In the genomic region with DNA sequence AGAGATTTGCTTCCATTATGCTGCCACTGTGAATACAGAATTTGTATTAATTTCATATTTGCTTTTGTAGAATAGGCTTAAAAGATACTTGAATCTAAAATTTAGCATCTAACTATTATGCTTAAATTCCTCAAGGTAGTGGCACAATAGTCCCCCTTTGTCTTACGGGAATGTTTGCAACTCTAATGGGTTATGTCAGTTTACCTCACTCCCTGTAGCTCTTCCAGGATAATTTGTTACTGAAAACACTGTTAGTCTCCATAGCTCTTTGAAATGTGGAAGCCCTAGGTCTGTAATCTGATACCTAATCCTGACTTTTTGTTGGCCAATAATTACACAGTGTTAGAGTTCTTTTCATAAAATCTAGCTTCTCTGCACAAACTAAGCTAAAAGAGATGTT, we compare ENCODE assay signal across 22 cellular contexts.
"Had no signal": no experiment of that assay in that cellular context is flagged by ENCODE, and none has a peak within 500 bp of the region (broad histone marks: within the 10 kb centered on the region; RNA-seq: fewer than 3 reads in every experiment).

No MANE protein-coding gene starts in this region.

- H3K4me1 ChIP-seq: colonic mucosa, foreskin keratinocyte, vagina had no signal

- H3K27me3 Mint-ChIP-seq: activated CD4-positive, alpha-beta memory T cell treated with anti-CD3 and anti-CD28 coated beads for 36 hours; activated CD8-positive, alpha-beta memory T cell treated with anti-CD3 and anti-CD28 coated beads, Interleukin-2, amount 10 ng/mL, durations not matched to agents 7 days and 5 days; activated naive CD8-positive, alpha-beta T cell treated with anti-CD3 and anti-CD28 coated beads for 36 hours; central memory CD8-positive, alpha-beta T cell; stimulated activated naive CD8-positive, alpha-beta T cell treated with anti-CD3 and anti-CD28 coated beads, Interleukin-15, Interleukin-2, amounts not matched to agents 100 ng/mL and 50 ng/mL, for 24 hours had no signal

- H3K27ac ChIP-seq: brain microvascular endothelial cell, colonic mucosa, foreskin keratinocyte, hepatocyte, vagina had no signal

- H3K4me1 Mint-ChIP-seq: activated CD8-positive, alpha-beta memory T cell treated with anti-CD3 and anti-CD28 coated beads, Interleukin-2, amount 10 ng/mL, durations not matched to agents 7 days and 5 days; activated naive CD8-positive, alpha-beta T cell treated with anti-CD3 and anti-CD28 coated beads for 36 hours; central memory CD8-positive, alpha-beta T cell had no signal

- ATAC-seq: activated CD8-positive, alpha-beta memory T cell treated with anti-CD3 and anti-CD28 coated beads, Interleukin-2, amount 10 ng/mL, durations not matched to agents 7 days and 5 days; foreskin keratinocyte; left lobe of liver had no signal

- H3K4me3 ChIP-seq: colonic mucosa, hepatocyte, lung, vagina had no signal

- H3K9me3 Mint-ChIP-seq: nephron; stimulated activated naive CD8-positive, alpha-beta T cell treated with anti-CD3 and anti-CD28 coated beads, Interleukin-15, Interleukin-2, amounts not matched to agents 100 ng/mL and 50 ng/mL, for 24 hours had no signal

- H3K27me3 ChIP-seq: brain microvascular endothelial cell, colonic mucosa, foreskin keratinocyte, hepatocyte, vagina had no signal

- H3K27ac Mint-ChIP-seq: activated CD4-positive, alpha-beta memory T cell treated with anti-CD3 and anti-CD28 coated beads for 36 hours; activated CD8-positive, alpha-beta memory T cell treated with anti-CD3 and anti-CD28 coated beads, Interleukin-2, amount 10 ng/mL, durations not matched to agents 7 days and 5 days; activated naive CD8-positive, alpha-beta T cell treated with anti-CD3 and anti-CD28 coated beads for 36 hours; nephron; stimulated activated naive CD8-positive, alpha-beta T cell treated with anti-CD3 and anti-CD28 coated beads, Interleukin-15, Interleukin-2, amounts not matched to agents 100 ng/mL and 50 ng/mL, for 24 hours had no signal

- H3K4me3 Mint-ChIP-seq: activated CD4-positive, alpha-beta memory T cell treated with anti-CD3 and anti-CD28 coated beads for 36 hours; activated CD8-positive, alpha-beta memory T cell treated with anti-CD3 and anti-CD28 coated beads, Interleukin-2, amount 10 ng/mL, durations not matched to agents 7 days and 5 days; activated naive CD8-positive, alpha-beta T cell treated with anti-CD3 and anti-CD28 coated beads for 36 hours; central memory CD8-positive, alpha-beta T cell; nephron; stimulated activated naive CD8-positive, alpha-beta T cell treated with anti-CD3 and anti-CD28 coated beads, Interleukin-15, Interleukin-2, amounts not matched to agents 100 ng/mL and 50 ng/mL, for 24 hours had no signal

- H3K36me3 Mint-ChIP-seq: activated CD4-positive, alpha-beta memory T cell treated with anti-CD3 and anti-CD28 coated beads for 36 hours; activated CD8-positive, alpha-beta memory T cell treated with anti-CD3 and anti-CD28 coated beads, Interleukin-2, amount 10 ng/mL, durations not matched to agents 7 days and 5 days; activated naive CD8-positive, alpha-beta T cell treated with anti-CD3 and anti-CD28 coated beads for 36 hours had no signal

- H3K36me3 ChIP-seq: brain microvascular endothelial cell, colonic mucosa, vagina had no signal

- H3K9me3 ChIP-seq: colonic mucosa, vagina had no signal

- DNase-seq: activated CD4-positive, alpha-beta memory T cell treated with anti-CD3 and anti-CD28 coated beads for 36 hours; activated CD4-positive, alpha-beta T cell treated with anti-CD3 and anti-CD28 coated beads for 4 hours; activated CD8-positive, alpha-beta memory T cell treated with anti-CD3 and anti-CD28 coated beads, Interleukin-2, amount 10 ng/mL, durations not matched to agents 7 days and 5 days; activated naive CD4-positive, alpha-beta T cell; activated naive CD8-positive, alpha-beta T cell treated with anti-CD3 and anti-CD28 coated beads for 36 hours; amniotic stem cell; brain microvascular endothelial cell; colonic mucosa; foreskin keratinocyte; midbrain; occipital lobe; posterior cingulate gyrus; stimulated activated CD4-positive, alpha-beta T cell treated with anti-CD3 and anti-CD28 coated beads, Interleukin-12 subunit alpha, Interleukin-12 subunit beta, amount 100 ng/mL, for 4 hours; stimulated activated CD4-positive, alpha-beta T cell treated with anti-CD3 and anti-CD28 coated beads, Interleukin-1b, Interleukin-23, amount 100 ng/mL, for 48 hours; trophoblast cell had no signal
